ENCODE assay signal across 3 cellular contexts in genomic region chr17:21343061-21343949, GRCh38. TPM values are rescaled to one million over a fixed set of nuclear protein-coding genes. Genes with fewer than 3 reads are reported as not detected.
"Had no signal": no experiment of that assay in that cellular context is flagged by ENCODE, and none has a peak within 500 bp of the region (broad histone marks: within the 10 kb centered on the region; RNA-seq: fewer than 3 reads in every experiment).

No MANE protein-coding gene starts in this region.

RNA-seq across cellular contexts. Expression of gene KCNJ12, which starts 32.9 kb away (rescaled TPM):
- total RNA-seq: mammary epithelial cell; naive thymus-derived CD8-positive, alpha-beta T cell had no signal
- polyA plus RNA-seq: immature natural killer cell had no signal
